8 cellular contexts compared by ENCODE assay signal in genomic region chr11:18011633-18012313, GRCh38. TPM values are rescaled to one million over a fixed set of nuclear protein-coding genes. Genes with fewer than 3 reads are reported as not detected.
A peak's percentile ranks its signal among the peaks of the same experiment; 100 is the strongest.
DNase-seq lines count a peak whose midpoint lies in the region; ATAC-seq and TF ChIP-seq lines count a peak whose summit lies in the region.

No MANE protein-coding gene starts in this region.

- intact Hi-C loops in psoas muscle (cut with DNase I): loop anchor here (10.0 kb wide), 2 partner anchors 93 to 303 kb away; partner anchors contain the start of gene SAAL1 (in 1 of the 2)

- H3K27me3 ChIP-seq in RWPE2 (ENCODE audit: insufficient read depth, poor library complexity, severe bottlenecking) (no peaks in the 10 kb centered on the region), psoas muscle (ENCODE audit: insufficient read depth in 3 of 3, low read length in 2 of 3) (no peaks in the 10 kb centered on the region)

- H3K9me3 ChIP-seq in RWPE2 (ENCODE audit: severe bottlenecking) (no peaks in the 10 kb centered on the region), psoas muscle (no peaks in the 10 kb centered on the region)

- H3K4me1 ChIP-seq in RWPE2 (ENCODE audit: insufficient read depth, poor library complexity, severe bottlenecking) (no peaks in the 10 kb centered on the region), psoas muscle (peaks cover 6% of the 10 kb centered on the region)

- H3K4me3 ChIP-seq in GM12875 (ENCODE audit: low read depth, low read length) (peak overlapping the region; percentile 87), RWPE2 (ENCODE audit: severe bottlenecking) (peak overlapping the region; percentile 52), epithelial cell of proximal tubule (ENCODE audit: low read depth, low read length) (peak overlapping the region; percentile 83), psoas muscle (peak overlapping the region; percentile 96)

- TF ChIP-seq CTCF in GM12875 (IDR thresholded peaks at IDR 0.05; ENCODE audit: borderline replicate concordance, insufficient read depth, low read depth, low read length): no peak
- no peak for TF ChIP-seq CTCF in RWPE2 (IDR thresholded peaks at IDR 0.05; ENCODE audit: poor library complexity, severe bottlenecking)
- no peak for TF ChIP-seq CTCF in epithelial cell of proximal tubule (conservative IDR thresholded peaks at IDR 0.05; ENCODE audit: low read depth, low read length)
- no peak for TF ChIP-seq CTCF in psoas muscle (IDR thresholded peaks at IDR 0.05)

- H3K27ac ChIP-seq in RWPE2 (ENCODE audit: poor library complexity, severe bottlenecking): no peak overlapping the region
- peak overlapping the region; percentile 91 for H3K27ac ChIP-seq in psoas muscle

- no peak for DNase-seq in RWPE2 (ENCODE audit: low spot score)
- no peak for DNase-seq in epithelial cell of proximal tubule (ENCODE audit: low read depth)
- DNase-seq in psoas muscle: peak in 1 of 2 donors; percentile 46
- DNase-seq in activated CD4-positive, CD25-positive, alpha-beta regulatory T cell treated with anti-CD3 and anti-CD28 coated beads, Interleukin-2, amount 50 U/mL, for 72 hours: no peak
- DNase-seq in NCI-H2029 (lab: John Stamatoyannopoulos, UW): no peak
- DNase-seq in foreskin melanocyte: no peak

- peaks cover 1% of the 10 kb centered on the region for H3K36me3 ChIP-seq in RWPE2 (ENCODE audit: low read depth)
- peaks cover 0 to 11% of the 10 kb centered on the region in 2 donors for H3K36me3 ChIP-seq in psoas muscle (ENCODE audit: insufficient read depth in 1 of 2, low read depth in 1 of 2)

- 51 to 67% (median 54%) methylated on average over 18 of the region's 18 CpGs for WGBS in psoas muscle, 3 donors

- ATAC-seq in RWPE2 (ENCODE audit: low read depth): no peak
- ATAC-seq in psoas muscle: no peak
- ATAC-seq in GM21717 (IDR thresholded peaks at IDR 0.05; ENCODE audit: unreplicated experiment): no peak

RNA-seq across cellular contexts. Expression of gene SERGEF, which starts 1.1 kb away (rescaled TPM):
- total RNA-seq in epithelial cell of proximal tubule (22.4 and 30.6 TPM in 2 replicates), psoas muscle (10 to 100 TPM; 17.9 to 28.3 (median 25.1) TPM)
- 10 to 100 TPM; 11.1 to 33.1 (median 29.5) TPM for polyA plus RNA-seq in psoas muscle

RNA-seq across cellular contexts. Expression of gene TPH1, which starts 34.3 kb away (rescaled TPM):
- total RNA-seq in epithelial cell of proximal tubule: 0.07 TPM in 1 of 2 replicates, not detected in the other
- under 1 TPM in 3 of 4 donors, not detected in 1; 0.04 to 0.28 (median 0.06) TPM for total RNA-seq in psoas muscle
- polyA plus RNA-seq in psoas muscle: under 1 TPM; 0.03 to 0.18 (median 0.08) TPM
